In genomic region chr10:46035923-46036849, GRCh38 we compare ENCODE assay signal across 1 cellular context.
TF ChIP-seq lines count a peak whose summit lies in the region.

No MANE protein-coding gene starts in this region.

TF ChIP-seq in K562, 482 proteins besides CTCF, POLR2A, EP300 and RAD21:
- no peak for TF ChIP-seq ZKSCAN1 (IDR thresholded peaks at IDR 0.05; ENCODE audit: low read depth, low read length)
- TF ChIP-seq BCOR (IDR thresholded peaks at IDR 0.05) = peak; percentile 61; the same call in 1 of the 2 replicates
- no peak for TF ChIP-seq GATAD2A (IDR thresholded peaks at IDR 0.05)
TF ChIP-seq in K562: peak in this region for 1.
